In genomic region chr13:111976474-111977183, GRCh38 we compare ENCODE assay signal across 14 cellular contexts.
"Had no signal": no experiment of that assay in that cellular context is flagged by ENCODE, and none has a peak within 500 bp of the region (broad histone marks: within the 10 kb centered on the region; RNA-seq: fewer than 3 reads in every experiment).

No MANE protein-coding gene starts in this region.

- H3K27ac Mint-ChIP-seq: activated CD4-positive, alpha-beta memory T cell treated with anti-CD3 and anti-CD28 coated beads for 36 hours; activated naive CD8-positive, alpha-beta T cell; endodermal cell; naive thymus-derived CD4-positive, alpha-beta T cell; progenitor cell of endocrine pancreas had no signal

- DNase-seq: activated CD4-positive, alpha-beta memory T cell treated with anti-CD3 and anti-CD28 coated beads for 36 hours; activated gamma-delta T cell; activated T-cell treated with anti-CD3 and anti-CD28 coated beads, Interleukin-2, amount 50 U/mL, for 4 hours; endodermal cell; hypothalamus; left cardiac atrium; naive thymus-derived CD4-positive, alpha-beta T cell; right lobe of liver; stimulated activated CD4-positive, alpha-beta T cell treated with anti-CD3 and anti-CD28 coated beads, Interleukin-1b, Interleukin-23, amount 100 ng/mL, for 48 hours; stimulated activated naive CD4-positive, alpha-beta T cell; trophoblast cell had no signal

- H3K9me3 ChIP-seq: right lobe of liver had no signal

- H3K4me3 ChIP-seq: right lobe of liver had no signal

- H3K4me3 Mint-ChIP-seq: activated CD4-positive, alpha-beta memory T cell treated with anti-CD3 and anti-CD28 coated beads for 36 hours; activated naive CD8-positive, alpha-beta T cell; activated T-cell treated with anti-CD3 and anti-CD28 coated beads, Interleukin-2, amount 50 U/mL, for 4 hours; endodermal cell; naive thymus-derived CD4-positive, alpha-beta T cell had no signal

- H3K36me3 ChIP-seq: right lobe of liver had no signal

- H3K36me3 Mint-ChIP-seq: activated CD4-positive, alpha-beta memory T cell treated with anti-CD3 and anti-CD28 coated beads for 36 hours; activated naive CD8-positive, alpha-beta T cell had no signal

- H3K4me1 ChIP-seq: right lobe of liver had no signal

- H3K27ac ChIP-seq: right lobe of liver, VCaP had no signal

- H3K27me3 ChIP-seq: right lobe of liver had no signal

- ATAC-seq: activated T-cell treated with anti-CD3 and anti-CD28 coated beads, Interleukin-2, amount 50 U/mL, for 4 hours; left cardiac atrium; naive thymus-derived CD4-positive, alpha-beta T cell; right lobe of liver had no signal
